14 cellular contexts compared by ENCODE assay signal in genomic region chr2:55555977-55556376, GRCh38. TPM values are rescaled to one million over a fixed set of nuclear protein-coding genes. Genes with fewer than 3 reads are reported as not detected.
DNase-seq lines count a peak whose midpoint lies in the region; TF ChIP-seq lines count a peak whose summit lies in the region.
"Had no signal": no experiment of that assay in that cellular context is flagged by ENCODE, and none has a peak within 500 bp of the region (broad histone marks: within the 10 kb centered on the region; RNA-seq: fewer than 3 reads in every experiment).

No MANE protein-coding gene starts in this region.

- no peak for DNase-seq in CD8-positive, alpha-beta memory T cell
- DNase-seq in dermis blood vessel endothelial cell (peak; percentile 27), mesenchymal stem cell (peak; percentile 49), osteocyte (ENCODE audit: extremely low spot score, unreplicated experiment) (no peak), neuronal stem cell (ENCODE audit: low spot score) (no peak), NCI-H446 (lab: John Stamatoyannopoulos, UW) (no peak)
- no peak for DNase-seq in effector memory CD4-positive, alpha-beta T cell
- DNase-seq: activated CD8-positive, alpha-beta memory T cell treated with anti-CD3 and anti-CD28 coated beads, Interleukin-2, amount 50 U/mL, for 48 hours; kidney; NCI-H2107; nucleus accumbens had no signal

- TF ChIP-seq CTCF in osteocyte (IDR thresholded peaks at IDR 0.05), result no peak

- H3K9ac ChIP-seq in mesenchymal stem cell (ENCODE audit: low read length) (no peak overlapping the region), neuronal stem cell (ENCODE audit: low read depth, low read length, poor library complexity) (no peak overlapping the region)

- H2AFZ ChIP-seq in mesenchymal stem cell (ENCODE audit: low read depth, low read length) (no peak overlapping the region), neuronal stem cell (ENCODE audit: low read length) (no peak overlapping the region)

- H3K36me3 Mint-ChIP-seq in CD8-positive, alpha-beta memory T cell, result peaks cover 11 to 85% (median 19%) of the 10 kb centered on the region in 3 donors
- peaks cover 40% of the 10 kb centered on the region for H3K36me3 Mint-ChIP-seq in osteocyte (ENCODE audit: unreplicated experiment)

- H2BK15ac ChIP-seq in mesenchymal stem cell (ENCODE audit: low read depth, poor library complexity, severe bottlenecking) (no peak overlapping the region), neuronal stem cell (ENCODE audit: low read length) (no peak overlapping the region)

- H3K27me3 ChIP-seq in CD8-positive, alpha-beta memory T cell (ENCODE audit: insufficient read depth, low read length, poor library complexity, severe bottlenecking), result no peaks in the 10 kb centered on the region
- H3K27me3 ChIP-seq in mesenchymal stem cell (ENCODE audit: control insufficient read depth in 1 of 2, insufficient read depth in 1 of 2, low read length in 2 of 2), result no peaks in the 10 kb centered on the region
- no peaks in the 10 kb centered on the region for H3K27me3 ChIP-seq in neuronal stem cell (ENCODE audit: control insufficient read depth in 3 of 3, insufficient read depth in 3 of 3, low read depth in 1 of 3, low read length in 3 of 3)
- H3K27me3 ChIP-seq in effector memory CD4-positive, alpha-beta T cell (replicated peaks; ENCODE audit: control insufficient read depth, insufficient read depth, low read length, poor library complexity, severe bottlenecking), result no peaks in the 10 kb centered on the region
- H3K27me3 ChIP-seq: esophagus muscularis mucosa had no signal

- H2BK12ac ChIP-seq in mesenchymal stem cell (ENCODE audit: low read length in 2 of 2), result no peak overlapping the region
- H2BK12ac ChIP-seq in neuronal stem cell (ENCODE audit: low read length), result no peak overlapping the region

- H3K4ac ChIP-seq in mesenchymal stem cell (ENCODE audit: low read depth in 1 of 2, low read length in 2 of 2) (no peak overlapping the region), neuronal stem cell (ENCODE audit: low read length) (no peak overlapping the region)

- H3K4me1 Mint-ChIP-seq in CD8-positive, alpha-beta memory T cell, result peaks cover 8 to 25% (median 13%) of the 10 kb centered on the region in 3 donors
- H3K4me1 Mint-ChIP-seq in osteocyte (ENCODE audit: unreplicated experiment), result no peaks in the 10 kb centered on the region

- H2BK120ac ChIP-seq in mesenchymal stem cell (ENCODE audit: low read depth, low read length) (no peak overlapping the region), neuronal stem cell (ENCODE audit: low read depth, low read length) (no peak overlapping the region)

- CTCF ChIA-PET in CD8-positive, alpha-beta memory T cell (lab: Charles Lee), result no interaction called here

- no peaks in the 10 kb centered on the region for H3K27me3 Mint-ChIP-seq in CD8-positive, alpha-beta memory T cell
- no peaks in the 10 kb centered on the region for H3K27me3 Mint-ChIP-seq in osteocyte (ENCODE audit: unreplicated experiment)

- TF ChIP-seq RAD21 in Ishikawa (IDR thresholded peaks at IDR 0.05; ENCODE audit: low read depth), result no peak

- H3K4me3 ChIP-seq in CD8-positive, alpha-beta memory T cell (ENCODE audit: low read length), result no peak overlapping the region
- no peak overlapping the region for H3K4me3 ChIP-seq in mesenchymal stem cell (ENCODE audit: insufficient read depth in 1 of 2, low read depth in 1 of 2, low read length in 2 of 2)
- H3K4me3 ChIP-seq in neuronal stem cell (ENCODE audit: low read length in 2 of 2), result no peak overlapping the region
- no peak overlapping the region for H3K4me3 ChIP-seq in effector memory CD4-positive, alpha-beta T cell (ENCODE audit: insufficient read depth, low read depth, low read length, poor library complexity, severe bottlenecking)
- H3K4me3 ChIP-seq: esophagus muscularis mucosa, GM12878 had no signal

- no peak overlapping the region for H2BK5ac ChIP-seq in mesenchymal stem cell (ENCODE audit: low read depth, low read length, poor library complexity, severe bottlenecking)
- H2BK5ac ChIP-seq in neuronal stem cell (ENCODE audit: low read length), result no peak overlapping the region

- POLR2A ChIA-PET in CD8-positive, alpha-beta memory T cell (lab: Charles Lee), result no interaction called here

- H3K36me3 ChIP-seq in CD8-positive, alpha-beta memory T cell (ENCODE audit: insufficient read depth, low read length), result peaks cover 34% of the 10 kb centered on the region
- H3K36me3 ChIP-seq in mesenchymal stem cell (ENCODE audit: control insufficient read depth in 1 of 2, insufficient read depth in 2 of 2, low read depth in 1 of 2, low read length in 2 of 2), result peaks cover 22 to 63% of the 10 kb centered on the region in 2 experiments
- peaks cover 11 to 81% of the 10 kb centered on the region in 2 donors for H3K36me3 ChIP-seq in neuronal stem cell (replicated peaks in 1 of 2; ENCODE audit: control insufficient read depth in 2 of 2, insufficient read depth in 2 of 2, low read length in 2 of 2)
- peaks cover 51% of the 10 kb centered on the region for H3K36me3 ChIP-seq in effector memory CD4-positive, alpha-beta T cell (ENCODE audit: control insufficient read depth, insufficient read depth, low read length)

- no peaks in the 10 kb centered on the region for H3K9me3 ChIP-seq in CD8-positive, alpha-beta memory T cell (ENCODE audit: low read length)
- H3K9me3 ChIP-seq in mesenchymal stem cell (ENCODE audit: control insufficient read depth, low read length) (no peaks in the 10 kb centered on the region), neuronal stem cell (replicated peaks in 1 of 2; ENCODE audit: control insufficient read depth in 2 of 2, insufficient read depth in 1 of 2, low read depth in 1 of 2, low read length in 2 of 2) (peaks cover 2 to 3% of the 10 kb centered on the region in 2 donors)
- no peaks in the 10 kb centered on the region for H3K9me3 ChIP-seq in effector memory CD4-positive, alpha-beta T cell (ENCODE audit: control insufficient read depth, low read length)
- H3K9me3 ChIP-seq: esophagus muscularis mucosa had no signal

- TF ChIP-seq EP300 in Ishikawa (IDR thresholded peaks at IDR 0.05; ENCODE audit: borderline replicate concordance), result no peak

- no peak overlapping the region for H3K4me3 Mint-ChIP-seq in CD8-positive, alpha-beta memory T cell
- H3K4me3 Mint-ChIP-seq in osteocyte (ENCODE audit: unreplicated experiment), result no peak overlapping the region

- no peak overlapping the region for H3K27ac ChIP-seq in CD8-positive, alpha-beta memory T cell (ENCODE audit: low read depth, low read length)
- H3K27ac ChIP-seq in mesenchymal stem cell (ENCODE audit: low read length, poor library complexity, severe bottlenecking) (no peak overlapping the region), neuronal stem cell (replicated peaks; ENCODE audit: low read length) (no peak overlapping the region)
- no peak overlapping the region for H3K27ac ChIP-seq in effector memory CD4-positive, alpha-beta T cell (ENCODE audit: insufficient read depth, low read length, poor library complexity, severe bottlenecking)
- H3K27ac ChIP-seq: esophagus muscularis mucosa had no signal

- H3K14ac ChIP-seq in mesenchymal stem cell (ENCODE audit: low read length in 2 of 2) (no peak overlapping the region), neuronal stem cell (ENCODE audit: low read length) (no peak overlapping the region)

- H2AK5ac ChIP-seq in mesenchymal stem cell (ENCODE audit: low read length, severe bottlenecking), result no peak overlapping the region
- H2AK5ac ChIP-seq in neuronal stem cell (ENCODE audit: low read depth, low read length), result no peak overlapping the region

- peak overlapping the region in 6 of 8 donors; percentile 17 to 86 (median 38) for H3K27ac Mint-ChIP-seq in CD8-positive, alpha-beta memory T cell
- H3K27ac Mint-ChIP-seq in osteocyte (ENCODE audit: unreplicated experiment), result no peak overlapping the region

- H3K4me1 ChIP-seq in CD8-positive, alpha-beta memory T cell (ENCODE audit: insufficient read depth, low read length), result no peaks in the 10 kb centered on the region
- H3K4me1 ChIP-seq in mesenchymal stem cell (ENCODE audit: control insufficient read depth, insufficient read depth, low read depth, low read length) (peaks cover 3% of the 10 kb centered on the region), neuronal stem cell (ENCODE audit: control insufficient read depth in 2 of 2, insufficient read depth in 1 of 2, low read depth in 1 of 2, low read length in 2 of 2) (no peaks in the 10 kb centered on the region)
- no peaks in the 10 kb centered on the region for H3K4me1 ChIP-seq in effector memory CD4-positive, alpha-beta T cell (ENCODE audit: control insufficient read depth, insufficient read depth, low read length, poor library complexity, severe bottlenecking)

- no peak overlapping the region for H3K23ac ChIP-seq in mesenchymal stem cell (ENCODE audit: low read length in 2 of 2)
- H3K23ac ChIP-seq in neuronal stem cell (ENCODE audit: low read depth, low read length, poor library complexity), result no peak overlapping the region

- H3K4me2 ChIP-seq in mesenchymal stem cell (ENCODE audit: low read length, poor library complexity, severe bottlenecking) (no peak overlapping the region), neuronal stem cell (ENCODE audit: insufficient read depth, low read length, poor library complexity, severe bottlenecking) (no peak overlapping the region)

- peaks cover 19% of the 10 kb centered on the region for H3K79me1 ChIP-seq in mesenchymal stem cell (replicated peaks; ENCODE audit: low read length, poor library complexity, severe bottlenecking)
- peaks cover 2% of the 10 kb centered on the region for H3K79me1 ChIP-seq in neuronal stem cell (ENCODE audit: low read depth, low read length)

- H3K18ac ChIP-seq in mesenchymal stem cell (ENCODE audit: low read depth in 1 of 2, low read length in 2 of 2) (no peak overlapping the region), neuronal stem cell (ENCODE audit: low read length) (no peak overlapping the region)

- H4K91ac ChIP-seq in mesenchymal stem cell (ENCODE audit: low read length), result no peak overlapping the region
- H4K91ac ChIP-seq in neuronal stem cell (ENCODE audit: low read depth, low read length, poor library complexity), result no peak overlapping the region

- H4K8ac ChIP-seq in mesenchymal stem cell (ENCODE audit: low read length) (no peak overlapping the region), neuronal stem cell (ENCODE audit: low read depth, low read length) (no peak overlapping the region)

- no peaks in the 10 kb centered on the region for H3K9me3 Mint-ChIP-seq in CD8-positive, alpha-beta memory T cell
- H3K9me3 Mint-ChIP-seq in osteocyte (ENCODE audit: unreplicated experiment), result no peaks in the 10 kb centered on the region

TF ChIP-seq in Ishikawa, 13 proteins besides CTCF, POLR2A, EP300 and RAD21:
- TF ChIP-seq CREB1 (IDR thresholded peaks at IDR 0.05; ENCODE audit: low read depth), result no peak
- TF ChIP-seq TEAD4 (IDR thresholded peaks at IDR 0.05), result peak; percentile 57

RNA-seq across cellular contexts. Expression of gene CFAP36, which starts 36.5 kb away (rescaled TPM):
- 10 to 100 TPM; 27.6 TPM for total RNA-seq in CD8-positive, alpha-beta memory T cell
- 30.9 TPM for polyA plus RNA-seq in CD8-positive, alpha-beta memory T cell
- total RNA-seq in dermis blood vessel endothelial cell (11.2 and 15.3 TPM in 2 replicates), osteocyte (28.6 and 29.5 TPM in 2 replicates)
- 39.0 TPM for polyA plus RNA-seq in mesenchymal stem cell (2013, experiment 1 of 2)
- 38.3 TPM for polyA plus RNA-seq in mesenchymal stem cell (2013, experiment 2 of 2)
- polyA plus RNA-seq in neuronal stem cell (2013, experiment 1 of 2), result 58.4 TPM
- polyA plus RNA-seq in neuronal stem cell (2013, experiment 2 of 2), result 63.5 TPM

Comparison
In these comparisons a context has a peak if more than half of its experiments do, and no peak if none do; other contexts are left out.
1. DNase-seq: peak in dermis blood vessel endothelial cell (single experiment) and mesenchymal stem cell (single experiment); none in CD8-positive, alpha-beta memory T cell (0 of 5), osteocyte (single experiment), neuronal stem cell (single experiment), effector memory CD4-positive, alpha-beta T cell (0 of 3) and NCI-H446 (0 of 2).